In genomic region chr20:6122111-6122872, GRCh38 we compare ENCODE assay signal across 8 cellular contexts. TPM values are rescaled to one million over a fixed set of nuclear protein-coding genes. Genes with fewer than 3 reads are reported as not detected.
DNase-seq lines count a peak whose midpoint lies in the region; ATAC-seq and TF ChIP-seq lines count a peak whose summit lies in the region.

No MANE protein-coding gene starts in this region.

- no peak for TF ChIP-seq EP300 in sigmoid colon (IDR thresholded peaks at IDR 0.05)

- WGBS in sigmoid colon, 2 donors: 1 to 6% methylated on average over 27 of the region's 27 CpGs

- H3K4me3 ChIP-seq in sigmoid colon: peak overlapping the region; percentile 7 to 51 (median 44)

- intact Hi-C loops in left ventricle myocardium superior (cut with micrococcal nuclease): no loop called here
- intact Hi-C loops in sigmoid colon (cut with DNase I): no loop called here

- TF ChIP-seq POLR2A in sigmoid colon (IDR thresholded peaks at IDR 0.05): no peak

- TF ChIP-seq CTCF in VCaP (conservative IDR thresholded peaks at IDR 0.05) (no peak), sigmoid colon (IDR thresholded peaks at IDR 0.05) (no peak)

- peak; percentile 40 for DNase-seq in EH (ENCODE audit: low read depth)
- no peak for DNase-seq in left ventricle myocardium superior
- no peak for DNase-seq in sigmoid colon
- no peak for DNase-seq in NCI-H1436 (lab: John Stamatoyannopoulos, UW)
- no peak for DNase-seq in midbrain (lab: John Stamatoyannopoulos, UW)
- no peak for DNase-seq in COR-L47 (lab: John Stamatoyannopoulos, UW)

- H3K27ac ChIP-seq in VCaP: peak overlapping the region; percentile 88
- H3K27ac ChIP-seq in sigmoid colon: peak overlapping the region in 3 of 4 donors; percentile 7 to 18 (median 18)

- peaks cover 5 to 40% (median 12%) of the 10 kb centered on the region in 3 donors for H3K27me3 ChIP-seq in sigmoid colon

- no peaks in the 10 kb centered on the region for H3K36me3 ChIP-seq in sigmoid colon

- ATAC-seq in HG03175 (IDR thresholded peaks at IDR 0.05; ENCODE audit: unreplicated experiment) (peak; percentile 28), left ventricle myocardium superior (peak; percentile 72)

- no peaks in the 10 kb centered on the region for H3K9me3 ChIP-seq in sigmoid colon

- H3K4me1 ChIP-seq in sigmoid colon: peaks cover 0 to 16% (median 12%) of the 10 kb centered on the region in 4 donors

RNA-seq across cellular contexts. Expression of gene FERMT1, which starts 0.5 kb away (rescaled TPM):
- total RNA-seq in left ventricle myocardium superior: 1.1 TPM
- total RNA-seq in sigmoid colon: under 1 TPM; 0.16 to 0.41 (median 0.32) TPM
- 10 to 100 TPM; 21.6 to 31.5 (median 27.5) TPM for polyA plus RNA-seq in sigmoid colon
